Comparison of ENCODE assay signal across 5 cellular contexts in genomic region chr5:88128813-88129212, GRCh38.
"Had no signal": no experiment of that assay in that cellular context is flagged by ENCODE, and none has a peak within 500 bp of the region (broad histone marks: within the 10 kb centered on the region; RNA-seq: fewer than 3 reads in every experiment).

No MANE protein-coding gene starts in this region.

- H3K4me3 ChIP-seq: GM23338 had no signal

- H3K9ac ChIP-seq: KMS-11 had no signal

- ATAC-seq: GM23338 had no signal

- DNase-seq: H9, HCEC 1CT, KBM-7 had no signal

- H3K27ac ChIP-seq: KMS-11 had no signal
